In the genomic region with DNA sequence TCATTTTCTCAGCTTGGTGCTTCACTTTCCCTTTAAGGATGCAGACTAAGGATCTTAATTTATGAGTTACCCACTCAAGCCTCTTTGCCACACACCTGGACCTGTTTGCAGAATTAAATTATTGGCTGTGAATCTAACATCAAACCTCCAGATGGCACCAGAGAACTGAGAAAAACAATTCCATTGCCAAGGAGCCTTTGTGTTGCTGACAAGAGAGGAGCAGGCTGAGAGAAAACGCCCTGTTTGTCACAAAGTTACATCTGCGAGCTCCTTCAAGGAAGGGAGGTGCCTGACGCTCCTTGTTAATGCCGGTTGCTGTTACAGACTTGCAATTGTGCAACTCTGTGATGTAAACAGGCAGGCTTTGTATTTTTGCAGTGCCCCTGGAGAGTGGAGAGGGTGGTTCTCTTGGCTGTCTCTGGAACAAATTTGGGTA, we compare ENCODE assay signal across 8 cellular contexts. TPM values are rescaled to one million over a fixed set of nuclear protein-coding genes. Genes with fewer than 3 reads are reported as not detected.
DNase-seq lines count a peak whose midpoint lies in the region; ATAC-seq and TF ChIP-seq lines count a peak whose summit lies in the region.

No MANE protein-coding gene starts in this region.

- in situ Hi-C loops in ACHN (cut with HindIII; ENCODE audit: low pct_ligation_motif_present, low pct_unique_long_range_greater_than_20kb, low sequenced_read_pairs), result no loop called here

- H3K4me1 Mint-ChIP-seq in mesothelial cell of epicardium, result peaks cover 6% of the 10 kb centered on the region
- H3K4me1 Mint-ChIP-seq in stimulated activated effector memory CD8-positive, alpha-beta T cell treated with anti-CD3 and anti-CD28 coated beads, Interleukin-12 subunit alpha, Interleukin-12 subunit beta, amount 100 ng/mL, for 72 hours, result peaks cover 7% of the 10 kb centered on the region

- DNase-seq in ACHN (peak; percentile 45), GM04504 (ENCODE audit: low read depth) (peak; percentile 59), NCI-H1105 treated with DMSO at 0.1 percent for 48 hours (lab: John Stamatoyannopoulos, UW) (peak; percentile 58), epithelial cell of proximal tubule (ENCODE audit: low read depth) (peak; percentile 22), mesothelial cell of epicardium (ENCODE audit: low spot score in 2 of 2, unreplicated experiment in 2 of 2) (peak in 1 of 2 experiments; percentile 41)
- DNase-seq in stimulated activated effector memory CD8-positive, alpha-beta T cell treated with anti-CD3 and anti-CD28 coated beads, Interleukin-12 subunit alpha, Interleukin-12 subunit beta, amount 100 ng/mL, for 72 hours (ENCODE audit: low spot score in 2 of 2), result no peak

- H3K9me3 Mint-ChIP-seq in mesothelial cell of epicardium, result no peaks in the 10 kb centered on the region
- H3K9me3 Mint-ChIP-seq in stimulated activated effector memory CD8-positive, alpha-beta T cell treated with anti-CD3 and anti-CD28 coated beads, Interleukin-12 subunit alpha, Interleukin-12 subunit beta, amount 100 ng/mL, for 72 hours, result no peaks in the 10 kb centered on the region

- H3K27me3 Mint-ChIP-seq in mesothelial cell of epicardium (ENCODE audit: low read depth), result peaks cover 29% of the 10 kb centered on the region

- H3K36me3 Mint-ChIP-seq in mesothelial cell of epicardium, result no peaks in the 10 kb centered on the region
- H3K36me3 Mint-ChIP-seq in stimulated activated effector memory CD8-positive, alpha-beta T cell treated with anti-CD3 and anti-CD28 coated beads, Interleukin-12 subunit alpha, Interleukin-12 subunit beta, amount 100 ng/mL, for 72 hours, result no peaks in the 10 kb centered on the region

- no peak overlapping the region for H3K4me3 Mint-ChIP-seq in mesothelial cell of epicardium
- H3K4me3 Mint-ChIP-seq in stimulated activated effector memory CD8-positive, alpha-beta T cell treated with anti-CD3 and anti-CD28 coated beads, Interleukin-12 subunit alpha, Interleukin-12 subunit beta, amount 100 ng/mL, for 72 hours, result no peak overlapping the region

- H3K27ac Mint-ChIP-seq in mesothelial cell of epicardium, result no peak overlapping the region
- no peak overlapping the region for H3K27ac Mint-ChIP-seq in stimulated activated effector memory CD8-positive, alpha-beta T cell treated with anti-CD3 and anti-CD28 coated beads, Interleukin-12 subunit alpha, Interleukin-12 subunit beta, amount 100 ng/mL, for 72 hours

- TF ChIP-seq CTCF in epithelial cell of proximal tubule (conservative IDR thresholded peaks at IDR 0.05; ENCODE audit: low read depth, low read length) (peak; percentile 65), mesothelial cell of epicardium (IDR thresholded peaks at IDR 0.05; ENCODE audit: unreplicated experiment) (peak; percentile 69)

- ATAC-seq in SK-N-SH treated with all-trans-retinoic acid at 6 μM for 48 hours, result peak; percentile 88
- no peak for ATAC-seq in stimulated activated effector memory CD8-positive, alpha-beta T cell treated with anti-CD3 and anti-CD28 coated beads, Interleukin-12 subunit alpha, Interleukin-12 subunit beta, amount 100 ng/mL, for 72 hours
- ATAC-seq in HG03460 (IDR thresholded peaks at IDR 0.05; ENCODE audit: unreplicated experiment), result no peak

- no peak overlapping the region for H3K4me3 ChIP-seq in epithelial cell of proximal tubule (ENCODE audit: low read depth, low read length)

TF ChIP-seq in SK-N-SH treated with all-trans-retinoic acid at 6 μM for 48 hours, 23 proteins besides CTCF, POLR2A, EP300 and RAD21:
- TF ChIP-seq, protein P1, sequence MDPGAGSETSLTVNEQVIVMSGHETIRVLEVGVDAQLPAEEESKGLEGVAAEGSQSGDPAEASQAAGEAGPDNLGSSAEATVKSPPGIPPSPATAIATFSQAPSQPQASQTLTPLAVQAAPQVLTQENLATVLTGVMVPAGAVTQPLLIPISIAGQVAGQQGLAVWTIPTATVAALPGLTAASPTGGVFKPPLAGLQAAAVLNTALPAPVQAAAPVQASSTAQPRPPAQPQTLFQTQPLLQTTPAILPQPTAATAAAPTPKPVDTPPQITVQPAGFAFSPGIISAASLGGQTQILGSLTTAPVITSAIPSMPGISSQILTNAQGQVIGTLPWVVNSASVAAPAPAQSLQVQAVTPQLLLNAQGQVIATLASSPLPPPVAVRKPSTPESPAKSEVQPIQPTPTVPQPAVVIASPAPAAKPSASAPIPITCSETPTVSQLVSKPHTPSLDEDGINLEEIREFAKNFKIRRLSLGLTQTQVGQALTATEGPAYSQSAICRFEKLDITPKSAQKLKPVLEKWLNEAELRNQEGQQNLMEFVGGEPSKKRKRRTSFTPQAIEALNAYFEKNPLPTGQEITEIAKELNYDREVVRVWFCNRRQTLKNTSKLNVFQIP (CRISPR knock-in tag; IDR thresholded peaks at IDR 0.05; ENCODE audit: borderline replicate concordance, low read depth), result no peak
- TF ChIP-seq RARB (CRISPR knock-in tag; IDR thresholded peaks at IDR 0.05) (no peak), ZFP3 (CRISPR knock-in tag; IDR thresholded peaks at IDR 0.05) (no peak), ARNTL (CRISPR knock-in tag; IDR thresholded peaks at IDR 0.05; ENCODE audit: borderline replicate concordance, low read depth) (no peak), ZC3H10 (CRISPR knock-in tag; IDR thresholded peaks at IDR 0.05) (no peak), TCF4 (CRISPR knock-in tag; IDR thresholded peaks at IDR 0.05; ENCODE audit: borderline replicate concordance) (no peak; the same call in 1 of the 2 replicates), ZNF565 (CRISPR knock-in tag; conservative IDR thresholded peaks at IDR 0.05; ENCODE audit: low read depth) (no peak)
- TF ChIP-seq, protein P2, sequence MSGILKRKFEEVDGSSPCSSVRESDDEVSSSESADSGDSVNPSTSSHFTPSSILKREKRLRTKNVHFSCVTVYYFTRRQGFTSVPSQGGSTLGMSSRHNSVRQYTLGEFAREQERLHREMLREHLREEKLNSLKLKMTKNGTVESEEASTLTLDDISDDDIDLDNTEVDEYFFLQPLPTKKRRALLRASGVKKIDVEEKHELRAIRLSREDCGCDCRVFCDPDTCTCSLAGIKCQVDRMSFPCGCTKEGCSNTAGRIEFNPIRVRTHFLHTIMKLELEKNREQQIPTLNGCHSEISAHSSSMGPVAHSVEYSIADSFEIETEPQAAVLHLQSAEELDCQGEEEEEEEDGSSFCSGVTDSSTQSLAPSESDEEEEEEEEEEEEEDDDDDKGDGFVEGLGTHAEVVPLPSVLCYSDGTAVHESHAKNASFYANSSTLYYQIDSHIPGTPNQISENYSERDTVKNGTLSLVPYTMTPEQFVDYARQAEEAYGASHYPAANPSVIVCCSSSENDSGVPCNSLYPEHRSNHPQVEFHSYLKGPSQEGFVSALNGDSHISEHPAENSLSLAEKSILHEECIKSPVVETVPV (CRISPR knock-in tag; IDR thresholded peaks at IDR 0.05), result no peak
TF ChIP-seq in SK-N-SH treated with all-trans-retinoic acid at 6 μM for 48 hours: peak in this region for 0.

RNA-seq across cellular contexts. Expression of a gene that starts 36.3 kb away (rescaled TPM):
- total RNA-seq in epithelial cell of proximal tubule (not detected in 2 replicates), mesothelial cell of epicardium (0.04 to 0.05 TPM in 2 of 3 replicates, not detected in the other)

Comparison
In these comparisons a context has a peak if more than half of its experiments do, and no peak if none do; other contexts are left out.
1. DNase-seq: peak in ACHN (single experiment), GM04504 (single experiment), NCI-H1105 treated with DMSO at 0.1 percent for 48 hours (single experiment) and epithelial cell of proximal tubule (single experiment); none in stimulated activated effector memory CD8-positive, alpha-beta T cell treated with anti-CD3 and anti-CD28 coated beads, Interleukin-12 subunit alpha, Interleukin-12 subunit beta, amount 100 ng/mL, for 72 hours (0 of 2).